Comparison of ENCODE assay signal across 33 cellular contexts in genomic region chr10:5046410-5046809, GRCh38. TPM values are rescaled to one million over a fixed set of nuclear protein-coding genes. Genes with fewer than 3 reads are reported as not detected.
"Had no signal": no experiment of that assay in that cellular context is flagged by ENCODE, and none has a peak within 500 bp of the region (broad histone marks: within the 10 kb centered on the region; RNA-seq: fewer than 3 reads in every experiment).

No MANE protein-coding gene starts in this region.

- H3K4me1 ChIP-seq: ascending aorta, breast epithelium had no signal

- H3K9me3 ChIP-seq: adrenal gland, ascending aorta, breast epithelium, esophagus muscularis mucosa, gastrocnemius medialis, heart left ventricle had no signal

- H3K27ac ChIP-seq: adrenal gland, ascending aorta, breast epithelium, coronary artery, dorsolateral prefrontal cortex, esophagus muscularis mucosa, foreskin keratinocyte, gastrocnemius medialis, heart left ventricle had no signal

- ATAC-seq: activated CD4-positive, alpha-beta T cell treated with anti-CD3 and anti-CD28 coated beads for 36 hours; activated CD8-positive, alpha-beta memory T cell treated with anti-CD3 and anti-CD28 coated beads, Interleukin-2, amount 10 ng/mL, durations not matched to agents 7 days and 5 days; activated CD8-positive, alpha-beta T cell treated with anti-CD3 and anti-CD28 coated beads, Interleukin-2, amount 10 ng/mL, durations not matched to agents 7 days and 5 days; activated naive CD8-positive, alpha-beta T cell treated with anti-CD3 and anti-CD28 coated beads, Interleukin-2, amount 50 U/mL, for 24 hours; foreskin keratinocyte; gastrocnemius medialis; heart left ventricle; T-cell had no signal

- H3K36me3 ChIP-seq: adrenal gland, ascending aorta, breast epithelium, esophagus muscularis mucosa, gastrocnemius medialis, heart left ventricle had no signal

- H3K4me3 ChIP-seq: adrenal gland, ascending aorta, breast epithelium, coronary artery, dorsolateral prefrontal cortex, esophagus muscularis mucosa, gastrocnemius medialis, heart left ventricle had no signal

- DNase-seq: activated CD4-positive, alpha-beta memory T cell treated with anti-CD3 and anti-CD28 coated beads for 36 hours; activated CD4-positive, alpha-beta T cell treated with anti-CD3 and anti-CD28 coated beads for 36 hours; activated CD4-positive, alpha-beta T cell treated with anti-CD3 and anti-CD28 coated beads, Interleukin-2, amount 10 ng/mL, durations not matched to agents 24 days and 14 days; activated CD4-positive, CD25-positive, alpha-beta regulatory T cell; activated CD4-positive, CD25-positive, alpha-beta regulatory T cell treated with anti-CD3 and anti-CD28 coated beads, Interleukin-2, amount 50 U/mL, for 72 hours; activated CD8-positive, alpha-beta memory T cell treated with anti-CD3 and anti-CD28 coated beads, Interleukin-2, amount 10 ng/mL, durations not matched to agents 7 days and 5 days; activated CD8-positive, alpha-beta memory T cell treated with anti-CD3 and anti-CD28 coated beads, Interleukin-2, amount 50 U/mL, for 4 hours; activated CD8-positive, alpha-beta T cell treated with anti-CD3 and anti-CD28 coated beads, Interleukin-2, amount 10 ng/mL, durations not matched to agents 7 days and 5 days; activated effector memory CD4-positive, alpha-beta T cell treated with anti-CD3 and anti-CD28 coated beads, Interleukin-2, amount 50 U/mL, for 16 hours; activated naive CD4-positive, alpha-beta T cell treated with anti-CD3 and anti-CD28 coated beads for 36 hours; activated naive CD8-positive, alpha-beta T cell treated with anti-CD3 and anti-CD28 coated beads for 36 hours; activated naive CD8-positive, alpha-beta T cell treated with anti-CD3 and anti-CD28 coated beads, Interleukin-2, amount 50 U/mL, for 24 hours; activated T-cell treated with anti-CD3 and anti-CD28 coated beads, Interleukin-2, amount 50 U/mL, for 1 hour; activated T-cell treated with anti-CD3 and anti-CD28 coated beads, Interleukin-2, amount 50 U/mL, for 48 hours; adrenal gland; dorsolateral prefrontal cortex; effector memory CD4-positive, alpha-beta T cell; endodermal cell; erythroblast; foreskin keratinocyte; gastrocnemius medialis; glutamatergic neuron; heart left ventricle; T-cell; T1000 had no signal

- H3K27me3 ChIP-seq: adrenal gland, ascending aorta, breast epithelium, esophagus muscularis mucosa, foreskin keratinocyte, gastrocnemius medialis, heart left ventricle had no signal

RNA-seq across cellular contexts. Expression of gene AKR1C2, which starts 42.8 kb away (rescaled TPM):
- total RNA-seq: activated CD4-positive, alpha-beta T cell treated with anti-CD3 and anti-CD28 coated beads for 36 hours; activated CD4-positive, alpha-beta T cell treated with anti-CD3 and anti-CD28 coated beads, Interleukin-2, amount 10 ng/mL, durations not matched to agents 24 days and 14 days; activated CD8-positive, alpha-beta memory T cell treated with anti-CD3 and anti-CD28 coated beads for 36 hours; activated CD8-positive, alpha-beta memory T cell treated with anti-CD3 and anti-CD28 coated beads, Interleukin-2, amount 10 ng/mL, durations not matched to agents 7 days and 5 days; activated CD8-positive, alpha-beta T cell treated with anti-CD3 and anti-CD28 coated beads, Interleukin-2, amount 10 ng/mL, durations not matched to agents 7 days and 5 days; activated naive CD8-positive, alpha-beta T cell treated with anti-CD3 and anti-CD28 coated beads for 36 hours; activated T-helper 1 cell treated with anti-CD3 and anti-CD28 coated beads, Interleukin-12 subunit alpha, Interleukin-12 subunit beta, Interleukin-2, Interleukin-4 antibody, amounts not matched to agents 30 ng/mL and 10 ng/mL and 1 ng/mL, durations not matched to agents 14 hours and 24 hours and 36 hours; activated T-helper 2 cell treated with anti-CD3 and anti-CD28 coated beads, Interferon-gamma antibody, Interleukin-2, Interleukin-4, amounts not matched to agents 10 μg/mL and 5 μg/mL and 100 μg/mL, durations not matched to agents 14 hours and 24 hours and 36 hours; T-helper 2 cell treated with Interferon-gamma antibody and Interleukin-4, amounts not matched to agents 100 ng/mL and 5 ng/mL, for 36 hours had no signal

RNA-seq across cellular contexts. Expression of gene AKR1C3, which starts 47.8 kb away (rescaled TPM):
- total RNA-seq: activated CD4-positive, alpha-beta T cell treated with anti-CD3 and anti-CD28 coated beads, Interleukin-2, amount 10 ng/mL, durations not matched to agents 24 days and 14 days; activated CD8-positive, alpha-beta memory T cell treated with anti-CD3 and anti-CD28 coated beads for 36 hours had no signal
